Comparison of ENCODE assay signal across 8 cellular contexts in the genomic region with DNA sequence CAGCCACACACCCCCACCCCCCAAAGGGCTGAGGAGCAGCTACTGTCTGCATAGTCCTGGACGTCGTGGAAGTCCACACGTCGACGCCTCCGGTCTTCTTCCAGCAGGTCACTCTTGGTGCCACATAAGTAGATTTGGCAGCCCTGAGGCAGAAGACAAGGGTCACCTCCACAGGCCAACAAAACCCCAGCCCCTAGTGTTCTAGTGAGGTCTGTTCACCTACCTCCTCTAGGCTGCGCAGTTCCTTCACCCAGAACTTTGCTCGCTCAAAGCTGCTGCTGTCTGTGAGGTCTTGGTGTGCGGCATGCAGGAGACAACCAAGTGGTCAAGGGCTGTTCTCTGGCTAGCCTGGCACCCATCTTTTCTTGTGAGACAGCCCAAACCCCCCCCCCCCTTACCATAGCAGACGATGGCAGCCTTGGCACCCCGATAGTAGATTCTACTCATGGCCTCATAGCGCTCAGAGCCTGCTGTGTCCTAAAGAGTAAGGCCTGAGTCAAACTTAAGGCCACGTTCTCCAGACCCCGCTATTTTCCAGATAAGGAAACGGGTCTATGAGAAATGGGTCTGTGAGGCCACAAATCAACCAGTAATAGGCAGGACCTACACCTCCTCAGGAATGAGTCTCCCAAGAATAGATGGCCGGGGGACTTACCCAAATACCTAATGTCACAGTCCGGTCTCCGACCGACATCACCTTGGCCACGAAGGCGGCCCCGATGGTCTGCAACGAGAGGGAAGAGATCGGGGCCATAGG. TPM values are rescaled to one million over a fixed set of nuclear protein-coding genes. Genes with fewer than 3 reads are reported as not detected.
DNase-seq lines count a peak whose midpoint lies in the region; ATAC-seq, FAIRE-seq and TF ChIP-seq lines count a peak whose summit lies in the region.

No MANE protein-coding gene starts in this region.

- H2BK120ac ChIP-seq in H1 (replicated peaks; ENCODE audit: low read depth, low read length): no peak overlapping the region

- CTCF ChIA-PET in H1 (lab: Charles Lee; ENCODE audit: partially characterized antibody): interaction anchor here (1.2 to 6.5 kb wide), 6 partner anchors 7 to 231 kb away, joined by 3 to 37 read pairs (median 4); no protein-coding TSS in a partner anchor

- H3K79me2 ChIP-seq in H1 (ENCODE audit: control insufficient read depth in 1 of 2, insufficient read depth in 2 of 2, low read length in 2 of 2): peaks cover 10 to 19% of the 10 kb centered on the region in 2 experiments
- peaks cover 22% of the 10 kb centered on the region for H3K79me2 ChIP-seq in neural progenitor cell (ENCODE audit: low read depth)

- H3K27ac ChIP-seq in H1 (ENCODE audit: low read depth, low read length) (no peak overlapping the region), neural progenitor cell (no peak overlapping the region)

- 0 out of 2 replicates have a peak overlapping the region, but pooled peaks have one; percentile 0 for H2AK5ac ChIP-seq in H1 (ENCODE audit: low read depth, low read length)

- H3K36me3 Mint-ChIP-seq in neural progenitor cell: peaks cover 24% of the 10 kb centered on the region

- H2BK5ac ChIP-seq in H1 (ENCODE audit: low read depth, low read length): no peak overlapping the region

- H3K27me3 Mint-ChIP-seq in neural progenitor cell (ENCODE audit: insufficient read depth, low read depth): peaks cover 2% of the 10 kb centered on the region

- peaks cover 27% of the 10 kb centered on the region for H3K4me1 Mint-ChIP-seq in neural progenitor cell

- TF ChIP-seq CTCF in H1 (IDR thresholded peaks at IDR 0.05; ENCODE audit: control extremely low read depth in 1 of 3, insufficient read depth in 1 of 3, low read depth in 1 of 3, low read length in 3 of 3) (peak in 2 of 3 experiments; percentile 11 to 28; a peak in 1 of 4 replicates), neural progenitor cell (IDR thresholded peaks at IDR 0.05) (no peak)

- no peak overlapping the region for H3K56ac ChIP-seq in H1 (replicated peaks; ENCODE audit: insufficient read length, low read depth, low read length)

- peak overlapping the region; percentile 91 to 99 (median 94) for H3K4me3 ChIP-seq in H1 (ENCODE audit: extremely low read depth in 1 of 4, insufficient read depth in 2 of 4, low read depth in 3 of 4, low read length in 4 of 4)
- peak overlapping the region; percentile 96 for H3K4me3 ChIP-seq in neural progenitor cell

- H3F3A ChIP-seq in neural progenitor cell (ENCODE audit: low read depth): peaks cover 58% of the 10 kb centered on the region

- no peak overlapping the region for H2BK20ac ChIP-seq in H1 (ENCODE audit: low read length)

- no peak overlapping the region for H3K27ac Mint-ChIP-seq in neural progenitor cell

- no peak for TF ChIP-seq EP300 in H1 (IDR thresholded peaks at IDR 0.05; ENCODE audit: borderline replicate concordance in 1 of 2, low read depth in 2 of 2, low read length in 2 of 2)

- TF ChIP-seq RAD21 in H1 (IDR thresholded peaks at IDR 0.05 in 1 of 2, conservative IDR thresholded peaks at IDR 0.05 in 1 of 2; ENCODE audit: low read depth in 2 of 2, low read length in 2 of 2): peak in 1 of 2 experiments; percentile 7; a peak in 1 of 4 replicates

- H3K36me3 ChIP-seq in H1 (ENCODE audit: control insufficient read depth in 2 of 4, insufficient read depth in 4 of 4, low read length in 3 of 4) (peaks cover 3 to 27% (median 13%) of the 10 kb centered on the region in 4 experiments; a peak in 6 of 8 replicates), neural progenitor cell (no peaks in the 10 kb centered on the region)

- H3K9me3 ChIP-seq in H1 (ENCODE audit: insufficient read depth in 2 of 2, low read depth in 1 of 2, low read length in 1 of 2) (no peaks in the 10 kb centered on the region), neural progenitor cell (ENCODE audit: low read depth) (no peaks in the 10 kb centered on the region)

- peaks cover 13% of the 10 kb centered on the region; the same call in 1 of the 2 replicates for H3K23me2 ChIP-seq in H1 (ENCODE audit: low read depth, low read length)

- H3K4me2 ChIP-seq in H1 (ENCODE audit: insufficient read depth in 1 of 2, low read depth in 2 of 2, low read length in 2 of 2) (peak overlapping the region; percentile 67 to 81), neural progenitor cell (peak overlapping the region; percentile 88)

- no peak overlapping the region for H3K14ac ChIP-seq in H1 (ENCODE audit: insufficient read length)

- POLR2A ChIA-PET in H1 (lab: Charles Lee; ENCODE audit: partially characterized antibody): interaction anchor here (0.7 to 12.1 kb wide), 8 partner anchors 8 to 778 kb away, joined by 3 to 111 read pairs (median 4); a partner anchor contains a TSS

- peak overlapping the region; percentile 92 for H3K4me3 Mint-ChIP-seq in neural progenitor cell

- H4K91ac ChIP-seq in H1 (replicated peaks; ENCODE audit: insufficient read length, low read length): no peak overlapping the region

- no peak overlapping the region for H3K4ac ChIP-seq in H1 (replicated peaks; ENCODE audit: insufficient read length, low read depth, low read length)

- H3K4me1 ChIP-seq in H1 (replicated peaks in 1 of 4; ENCODE audit: control insufficient read depth in 3 of 4, insufficient read depth in 4 of 4, low read length in 3 of 4) (peaks cover 3 to 20% (median 6%) of the 10 kb centered on the region in 4 experiments; a peak in 6 of 7 replicates), neural progenitor cell (no peaks in the 10 kb centered on the region)

- H2AFZ ChIP-seq in H1 (ENCODE audit: low read length): no peak overlapping the region
- H2AFZ ChIP-seq in neural progenitor cell (replicated peaks): no peak overlapping the region

- no peaks in the 10 kb centered on the region for H3K27me3 ChIP-seq in H1 (replicated peaks in 1 of 4; ENCODE audit: control insufficient read depth in 3 of 4, extremely low read depth in 1 of 4, insufficient read depth in 3 of 4, low read length in 3 of 4)
- peaks cover 7% of the 10 kb centered on the region for H3K27me3 ChIP-seq in neural progenitor cell

- H2BK15ac ChIP-seq in H1 (ENCODE audit: low read length): no peak overlapping the region

- H3K9ac ChIP-seq in H1 (replicated peaks in 1 of 4; ENCODE audit: extremely low read depth in 1 of 4, low read depth in 3 of 4, low read length in 3 of 4): no peak overlapping the region; a peak in 1 of 7 replicates
- no peak overlapping the region for H3K9ac ChIP-seq in neural progenitor cell

- H4K5ac ChIP-seq in H1 (ENCODE audit: insufficient read length, low read depth, low read length): no peak overlapping the region

- ATAC-seq in GM19397 (IDR thresholded peaks at IDR 0.05; ENCODE audit: unreplicated experiment): no peak
- no peak for ATAC-seq in HG02938 (IDR thresholded peaks at IDR 0.05; ENCODE audit: unreplicated experiment)
- no peak for ATAC-seq in HG03520 (IDR thresholded peaks at IDR 0.05; ENCODE audit: unreplicated experiment)

- no peaks in the 10 kb centered on the region for H3K9me3 Mint-ChIP-seq in neural progenitor cell

- 40% methylated on average over 21 of the region's 24 CpGs; no CpG with 5 or more reads in 1 of the 2 experiments for WGBS in H1 (ENCODE audit: extremely low coverage in 1 of 2, insufficient coverage in 1 of 2, insufficient read length in 1 of 2, insufficient replicate concordance in 2 of 2, low coverage in 1 of 2, low lambda C conversion rate in 2 of 2, missing lambda C conversion rate in 1 of 2), 2 experiments

- TF ChIP-seq POLR2A in GM12891 (IDR thresholded peaks at IDR 0.05; ENCODE audit: low read depth, low read length): 0 out of 2 replicates have a peak, but pooled peaks have one; percentile 24
- TF ChIP-seq POLR2A in H1 (IDR thresholded peaks at IDR 0.05; ENCODE audit: control extremely low read depth in 1 of 2, low read depth in 2 of 2, low read length in 2 of 2): no peak

- DNase-seq in GM12891 (ENCODE audit: insufficient read length, low spot score): no peak
- DNase-seq in RKO (ENCODE audit: low spot score): peak; percentile 55
- DNase-seq in H1 (ENCODE audit: low read depth in 1 of 2, low spot score in 2 of 2): no peak
- peak; percentile 39 for DNase-seq in neural progenitor cell (ENCODE audit: low spot score)
- no peak for DNase-seq in NCI-H748 treated with DMSO at 0.1 percent for 48 hours (lab: John Stamatoyannopoulos, UW)

- H4K20me1 ChIP-seq in H1 (replicated peaks in 1 of 2; ENCODE audit: control insufficient read depth in 1 of 2, insufficient read depth in 2 of 2, low read length in 2 of 2) (peaks cover 9 to 17% of the 10 kb centered on the region in 2 experiments), neural progenitor cell (ENCODE audit: low read depth) (peaks cover 60% of the 10 kb centered on the region)

- no peak overlapping the region for H4K8ac ChIP-seq in H1 (ENCODE audit: extremely low read depth, insufficient read depth, low read length)

- no peak overlapping the region for H3K23ac ChIP-seq in H1 (ENCODE audit: insufficient read length)

- peaks cover 9% of the 10 kb centered on the region for H3K79me1 ChIP-seq in H1 (ENCODE audit: low read depth, low read length)

- FAIRE-seq in GM12891 (lab: Jason Lieb, UNC): peak; percentile 23
- no peak for FAIRE-seq in H1 (lab: Jason Lieb, UNC)

- no peak overlapping the region for H3K18ac ChIP-seq in H1 (ENCODE audit: extremely low read depth, low read length)

- no peak overlapping the region for H2BK12ac ChIP-seq in H1 (ENCODE audit: low read depth, low read length)

RNA-seq across cellular contexts. Expression of a gene that starts 1.0 kb away (rescaled TPM):
- 28.4 TPM for polyA plus RNA-seq in GM12891 (2012; ENCODE audit: low read depth, missing spikeins)
- total RNA-seq in H1 (2021; fragmentation: NEBNext Ultra II Directional; extraction: Animal tissue kit (Norgen Biotek cat#: 25700)): 18.8 and 20.5 TPM in 2 replicates
- polyA plus RNA-seq in H1 (2011; rRNA removed): 33.8 and 40.4 TPM in 2 replicates
- polyA plus RNA-seq in H1 (2011; cell fraction: cytosol; rRNA removed): 52.6 TPM
- polyA plus RNA-seq in H1 (2011; cell fraction: nucleus; rRNA removed): 81.7 TPM
- polyA plus RNA-seq in H1 (2012, experiment 1 of 2): 19.8 to 29.6 TPM (median 28.3 TPM) in 4 replicates
- polyA plus RNA-seq in H1 (2012, experiment 2 of 2): 14.1 TPM
- polyA plus RNA-seq in H1 (2013, experiment 1 of 2): 18.6 TPM
- polyA plus RNA-seq in H1 (2013, experiment 2 of 2): 17.5 TPM
- 12.4 and 12.6 TPM in 2 replicates for polyA minus RNA-seq in H1 (2011; rRNA and poly(A)+ RNA removed)
- 11.3 TPM for polyA minus RNA-seq in H1 (2011; cell fraction: cytosol; rRNA and poly(A)+ RNA removed)
- 20.1 TPM for polyA minus RNA-seq in H1 (2011; cell fraction: nucleus; rRNA and poly(A)+ RNA removed)
- 4.3 and 15.1 TPM in 2 replicates for total RNA-seq in neural progenitor cell (ENCODE audit: low replicate concordance)

RNA-seq across cellular contexts. Expression of a gene that starts 1.1 kb away (rescaled TPM):
- 175 TPM for polyA plus RNA-seq in GM12891 (2012; ENCODE audit: low read depth, missing spikeins)
- 272 and 279 TPM in 2 replicates for total RNA-seq in H1 (2021; fragmentation: NEBNext Ultra II Directional; extraction: Animal tissue kit (Norgen Biotek cat#: 25700))
- 428 and 479 TPM in 2 replicates for polyA plus RNA-seq in H1 (2011; rRNA removed)
- 409 TPM for polyA plus RNA-seq in H1 (2011; cell fraction: cytosol; rRNA removed)
- 296 TPM for polyA plus RNA-seq in H1 (2011; cell fraction: nucleus; rRNA removed)
- polyA plus RNA-seq in H1 (2012, experiment 1 of 2): 186 to 280 TPM (median 269 TPM) in 4 replicates
- 318 TPM for polyA plus RNA-seq in H1 (2012, experiment 2 of 2)
- 258 TPM for polyA plus RNA-seq in H1 (2013, experiment 1 of 2)
- polyA plus RNA-seq in H1 (2013, experiment 2 of 2): 262 TPM
- polyA minus RNA-seq in H1 (2011; rRNA and poly(A)+ RNA removed): 147 and 156 TPM in 2 replicates
- 108 TPM for polyA minus RNA-seq in H1 (2011; cell fraction: cytosol; rRNA and poly(A)+ RNA removed)
- polyA minus RNA-seq in H1 (2011; cell fraction: nucleus; rRNA and poly(A)+ RNA removed): 91.3 TPM
- total RNA-seq in neural progenitor cell (ENCODE audit: low replicate concordance): 133 and 206 TPM in 2 replicates

RNA-seq across cellular contexts. Expression of a gene that starts 9.2 kb away (rescaled TPM):
- 11.9 TPM for polyA plus RNA-seq in GM12891 (2012; ENCODE audit: low read depth, missing spikeins)
- total RNA-seq in H1 (2021; fragmentation: NEBNext Ultra II Directional; extraction: Animal tissue kit (Norgen Biotek cat#: 25700)): 7.7 and 10.3 TPM in 2 replicates
- polyA plus RNA-seq in H1 (2011; rRNA removed): 6.5 and 10.3 TPM in 2 replicates
- polyA plus RNA-seq in H1 (2011; cell fraction: cytosol; rRNA removed): 10.7 TPM
- 27.9 TPM for polyA plus RNA-seq in H1 (2011; cell fraction: nucleus; rRNA removed)
- polyA plus RNA-seq in H1 (2012, experiment 1 of 2): 3.9 to 8.1 TPM (median 7.3 TPM) in 4 replicates
- polyA plus RNA-seq in H1 (2012, experiment 2 of 2): 5.9 TPM
- polyA plus RNA-seq in H1 (2013, experiment 1 of 2): 5.5 TPM
- polyA plus RNA-seq in H1 (2013, experiment 2 of 2): 4.8 TPM
- 0.78 and 1.5 TPM in 2 replicates for polyA minus RNA-seq in H1 (2011; rRNA and poly(A)+ RNA removed)
- 4.9 TPM for polyA minus RNA-seq in H1 (2011; cell fraction: cytosol; rRNA and poly(A)+ RNA removed)
- 7.6 TPM for polyA minus RNA-seq in H1 (2011; cell fraction: nucleus; rRNA and poly(A)+ RNA removed)
- total RNA-seq in neural progenitor cell (ENCODE audit: low replicate concordance): 31.1 and 65.4 TPM in 2 replicates

RNA-seq across cellular contexts. Expression of a gene that starts 48.9 kb away (rescaled TPM):
- polyA plus RNA-seq in GM12891 (2012; ENCODE audit: low read depth, missing spikeins): 139 TPM
- total RNA-seq in H1 (2021; fragmentation: NEBNext Ultra II Directional; extraction: Animal tissue kit (Norgen Biotek cat#: 25700)): 116 and 119 TPM in 2 replicates
- polyA plus RNA-seq in H1 (2011; rRNA removed): 225 and 357 TPM in 2 replicates
- polyA plus RNA-seq in H1 (2011; cell fraction: cytosol; rRNA removed): 233 TPM
- polyA plus RNA-seq in H1 (2011; cell fraction: nucleus; rRNA removed): 287 TPM
- polyA plus RNA-seq in H1 (2012, experiment 1 of 2): 71.3 to 172 TPM (median 159 TPM) in 4 replicates
- polyA plus RNA-seq in H1 (2012, experiment 2 of 2): 312 TPM
- 320 TPM for polyA plus RNA-seq in H1 (2013, experiment 1 of 2)
- 368 TPM for polyA plus RNA-seq in H1 (2013, experiment 2 of 2)
- polyA minus RNA-seq in H1 (2011; rRNA and poly(A)+ RNA removed): 177 and 184 TPM in 2 replicates
- polyA minus RNA-seq in H1 (2011; cell fraction: cytosol; rRNA and poly(A)+ RNA removed): 176 TPM
- polyA minus RNA-seq in H1 (2011; cell fraction: nucleus; rRNA and poly(A)+ RNA removed): 115 TPM
- 96.5 and 116 TPM in 2 replicates for total RNA-seq in neural progenitor cell (ENCODE audit: low replicate concordance)

RNA-seq across cellular contexts. Expression of a gene that starts 55.2 kb away (rescaled TPM):
- 43.2 TPM for polyA plus RNA-seq in GM12891 (2012; ENCODE audit: low read depth, missing spikeins)
- total RNA-seq in H1 (2021; fragmentation: NEBNext Ultra II Directional; extraction: Animal tissue kit (Norgen Biotek cat#: 25700)): 20.6 and 24.4 TPM in 2 replicates
- 46.1 and 66.5 TPM in 2 replicates for polyA plus RNA-seq in H1 (2011; rRNA removed)
- polyA plus RNA-seq in H1 (2011; cell fraction: cytosol; rRNA removed): 51.6 TPM
- polyA plus RNA-seq in H1 (2011; cell fraction: nucleus; rRNA removed): 82.0 TPM
- 20.9 to 27.7 TPM (median 23.7 TPM) in 4 replicates for polyA plus RNA-seq in H1 (2012, experiment 1 of 2)
- polyA plus RNA-seq in H1 (2012, experiment 2 of 2): 29.1 TPM
- polyA plus RNA-seq in H1 (2013, experiment 1 of 2): 36.7 TPM
- polyA plus RNA-seq in H1 (2013, experiment 2 of 2): 35.2 TPM
- polyA minus RNA-seq in H1 (2011; rRNA and poly(A)+ RNA removed): 11.1 and 11.2 TPM in 2 replicates
- polyA minus RNA-seq in H1 (2011; cell fraction: cytosol; rRNA and poly(A)+ RNA removed): 12.8 TPM
- polyA minus RNA-seq in H1 (2011; cell fraction: nucleus; rRNA and poly(A)+ RNA removed): 22.4 TPM
- 3.2 and 19.0 TPM in 2 replicates for total RNA-seq in neural progenitor cell (ENCODE audit: low replicate concordance)

Comparison
In these comparisons a context has a peak if more than half of its experiments do, and no peak if none do; other contexts are left out.
1. DNase-seq: peak in RKO (single experiment) and neural progenitor cell (single experiment); none in GM12891 (single experiment), H1 (0 of 2) and NCI-H748 treated with DMSO at 0.1 percent for 48 hours (single experiment).